Comparison of ENCODE assay signal across 4 cellular contexts in genomic region chr16:70173212-70173837, GRCh38. TPM values are rescaled to one million over a fixed set of nuclear protein-coding genes. Genes with fewer than 3 reads are reported as not detected.
"Had no signal": no experiment of that assay in that cellular context is flagged by ENCODE, and none has a peak within 500 bp of the region (broad histone marks: within the 10 kb centered on the region; RNA-seq: fewer than 3 reads in every experiment).

TSS of gene CLEC18C (plus strand) at chr16:70173787. CDS start at chr16:70174279, 492 bp downstream.

RNA-seq across cellular contexts. Expression of gene CLEC18C, which starts in this region (rescaled TPM):
- total RNA-seq: activated naive CD4-positive, alpha-beta T cell treated with anti-CD3 and anti-CD28 coated beads, Interleukin-2, amount 50 U/mL, for 72 hours; ascending aorta; chondrocyte; dermis blood vessel endothelial cell had no signal
